In the genomic region with DNA sequence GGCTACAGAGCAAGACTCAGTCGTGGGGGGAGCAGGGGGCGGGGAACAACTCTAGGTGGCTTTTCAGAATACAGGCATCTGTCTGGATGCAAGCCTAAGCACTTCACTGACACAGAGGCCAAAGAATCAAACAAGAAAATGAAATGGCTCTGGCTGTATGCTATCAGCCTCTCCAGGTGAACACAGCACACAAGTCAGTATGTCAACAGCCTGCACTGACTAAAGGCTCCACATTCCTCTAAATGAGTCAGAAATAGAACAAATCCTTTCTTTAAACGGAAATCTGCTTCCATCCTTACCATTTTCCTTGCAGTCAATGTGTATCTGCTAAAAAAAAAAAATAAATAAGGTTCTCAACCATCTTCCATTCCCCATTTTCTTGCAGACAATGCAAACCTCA, we compare ENCODE assay signal across 16 cellular contexts.
DNase-seq lines count a peak whose midpoint lies in the region; ATAC-seq, FAIRE-seq and TF ChIP-seq lines count a peak whose summit lies in the region.
"Had no signal": no experiment of that assay in that cellular context is flagged by ENCODE, and none has a peak within 500 bp of the region (broad histone marks: within the 10 kb centered on the region; RNA-seq: fewer than 3 reads in every experiment).

No MANE protein-coding gene starts in this region.

- in situ Hi-C loops in Panc1 (cut with HindIII; ENCODE audit: low pct_unique_long_range_greater_than_20kb, low sequenced_read_pairs), result no loop called here

- H3K9me3 ChIP-seq in Panc1 (ENCODE audit: control insufficient read depth, insufficient read depth, low read depth, low read length), result no peaks in the 10 kb centered on the region
- H3K9me3 ChIP-seq: SJSA1, thyroid gland had no signal

- H3K4me3 ChIP-seq in Panc1 (ENCODE audit: low read depth in 2 of 2, low read length in 2 of 2), result no peak overlapping the region
- H3K4me3 ChIP-seq in fibroblast of pulmonary artery (replicated peaks; ENCODE audit: low read depth, low read length), result no peak overlapping the region
- H3K4me3 ChIP-seq: SJSA1, thyroid gland had no signal

- POLR2A ChIA-PET in Panc1 (lab: Charles Lee), result no interaction called here

- FAIRE-seq in GM12892 (lab: Jason Lieb, UNC) (peak; percentile 36), GM19239 (lab: Jason Lieb, UNC) (no peak)

- DNase-seq in GM12892 (ENCODE audit: insufficient read length), result no peak
- no peak for DNase-seq in Panc1 (ENCODE audit: low read depth, low spot score)
- DNase-seq in fibroblast of pulmonary artery (ENCODE audit: low read depth), result peak; percentile 20
- DNase-seq in stimulated activated effector memory CD8-positive, alpha-beta T cell treated with anti-CD3 and anti-CD28 coated beads, Interleukin-12 subunit alpha, Interleukin-12 subunit beta, amount 100 ng/mL, for 72 hours (ENCODE audit: low spot score in 2 of 2), result no peak
- no peak for DNase-seq in GM19239 (ENCODE audit: insufficient read length, low spot score)
- no peak for DNase-seq in NCI-H146 (lab: John Stamatoyannopoulos, UW)
- no peak for DNase-seq in NOMO-1 (lab: John Stamatoyannopoulos, UW; ENCODE audit: unreplicated experiment in 2 of 2)
- DNase-seq: activated naive CD4-positive, alpha-beta T cell; GDM1; glutamatergic neuron; kidney glomerular epithelial cell; naive thymus-derived CD4-positive, alpha-beta T cell; NCI-H2171 treated with DMSO at 0.1 percent for 48 hours; stimulated activated CD4-positive, alpha-beta T cell treated with anti-CD3 and anti-CD28 coated beads, Interleukin-1b, Interleukin-23, amount 100 ng/mL, for 48 hours; thyroid gland had no signal

- intact Hi-C loops in Panc1 (cut with micrococcal nuclease; ENCODE audit: unreplicated experiment), result no loop called here

- no peaks in the 10 kb centered on the region for H3K4me1 Mint-ChIP-seq in stimulated activated effector memory CD8-positive, alpha-beta T cell treated with anti-CD3 and anti-CD28 coated beads, Interleukin-12 subunit alpha, Interleukin-12 subunit beta, amount 100 ng/mL, for 72 hours

- TF ChIP-seq CTCF in Panc1 (IDR thresholded peaks at IDR 0.05), result no peak
- TF ChIP-seq CTCF in fibroblast of pulmonary artery (IDR thresholded peaks at IDR 0.05; ENCODE audit: low read length, missing control alignments), result no peak

- no peak overlapping the region for H3K27ac ChIP-seq in Panc1 (ENCODE audit: low read length)
- H3K27ac ChIP-seq: SJSA1, thyroid gland had no signal

- BruUV-seq in Panc1 (replicated peaks; lab: Mats Ljungman, UMichigan), result no TSS peak

- peak overlapping the region; percentile 77 for H3K27ac Mint-ChIP-seq in stimulated activated effector memory CD8-positive, alpha-beta T cell treated with anti-CD3 and anti-CD28 coated beads, Interleukin-12 subunit alpha, Interleukin-12 subunit beta, amount 100 ng/mL, for 72 hours

- CTCF ChIA-PET in Panc1 (lab: Charles Lee), result no interaction called here

- H3K9me3 Mint-ChIP-seq in stimulated activated effector memory CD8-positive, alpha-beta T cell treated with anti-CD3 and anti-CD28 coated beads, Interleukin-12 subunit alpha, Interleukin-12 subunit beta, amount 100 ng/mL, for 72 hours, result no peaks in the 10 kb centered on the region
- H3K9me3 Mint-ChIP-seq: naive thymus-derived CD4-positive, alpha-beta T cell had no signal

- no peaks in the 10 kb centered on the region for H3K27me3 ChIP-seq in Panc1 (ENCODE audit: control insufficient read depth, insufficient read depth, low read length)
- H3K27me3 ChIP-seq: SJSA1, thyroid gland had no signal

- H3K4me1 ChIP-seq in Panc1 (ENCODE audit: control insufficient read depth, insufficient read depth, low read length), result no peaks in the 10 kb centered on the region

- peaks cover 5% of the 10 kb centered on the region for H3K36me3 ChIP-seq in Panc1 (ENCODE audit: control insufficient read depth, insufficient read depth, low read length)

- peak; percentile 45; the same call in 1 of the 2 replicates for ATAC-seq in Panc1
- no peak for ATAC-seq in stimulated activated effector memory CD8-positive, alpha-beta T cell treated with anti-CD3 and anti-CD28 coated beads, Interleukin-12 subunit alpha, Interleukin-12 subunit beta, amount 100 ng/mL, for 72 hours
- ATAC-seq: naive thymus-derived CD4-positive, alpha-beta T cell had no signal

- H3K4me3 Mint-ChIP-seq in stimulated activated effector memory CD8-positive, alpha-beta T cell treated with anti-CD3 and anti-CD28 coated beads, Interleukin-12 subunit alpha, Interleukin-12 subunit beta, amount 100 ng/mL, for 72 hours, result no peak overlapping the region
- H3K4me3 Mint-ChIP-seq: naive thymus-derived CD4-positive, alpha-beta T cell had no signal

- no peak for TF ChIP-seq POLR2A in GM12892 (IDR thresholded peaks at IDR 0.05; ENCODE audit: low read depth, low read length)

- peaks cover 58% of the 10 kb centered on the region for H3K36me3 Mint-ChIP-seq in stimulated activated effector memory CD8-positive, alpha-beta T cell treated with anti-CD3 and anti-CD28 coated beads, Interleukin-12 subunit alpha, Interleukin-12 subunit beta, amount 100 ng/mL, for 72 hours
